29 cellular contexts compared by ENCODE assay signal in the genomic region with DNA sequence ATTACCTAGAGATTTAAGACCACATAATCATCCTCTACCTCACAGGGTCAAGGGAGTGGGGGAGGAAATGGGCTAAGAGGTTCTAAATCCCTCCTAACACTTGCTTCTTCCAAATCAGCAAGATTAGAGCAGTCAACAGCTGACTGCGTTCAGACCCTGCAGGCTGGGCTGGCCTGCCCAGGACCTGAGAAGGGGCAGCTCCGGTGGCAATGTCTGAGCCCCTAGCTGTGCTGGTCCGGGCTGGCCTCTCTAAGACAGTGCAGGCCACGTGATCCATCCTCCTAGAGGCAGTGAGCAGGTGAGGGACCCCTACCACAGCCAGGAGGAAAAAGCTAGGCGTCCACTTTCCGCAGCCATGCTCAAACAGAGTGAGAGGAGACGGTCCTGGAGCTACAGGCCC. TPM values are rescaled to one million over a fixed set of nuclear protein-coding genes. Genes with fewer than 3 reads are reported as not detected.
"Had no signal": no experiment of that assay in that cellular context is flagged by ENCODE, and none has a peak within 500 bp of the region (broad histone marks: within the 10 kb centered on the region; RNA-seq: fewer than 3 reads in every experiment).

A gene (plus strand): TSS at position 126 of the 400 bp plus-strand sequence. CDS start 230 bp downstream, at position 356.

- DNase-seq: activated CD4-positive, alpha-beta memory T cell treated with anti-CD3 and anti-CD28 coated beads, Interleukin-2, amount 10 ng/mL, durations not matched to agents 7 days and 5 days; activated CD4-positive, alpha-beta T cell treated with anti-CD3 and anti-CD28 coated beads for 36 hours; activated CD4-positive, alpha-beta T cell treated with anti-CD3 and anti-CD28 coated beads, Interleukin-2, amount 50 U/mL, for 1 hour; activated gamma-delta T cell treated with Interleukin-2 at 50 U/mL for 16 hours; activated naive CD4-positive, alpha-beta T cell treated with anti-CD3 and anti-CD28 coated beads, Interleukin-2, amount 10 ng/mL, durations not matched to agents 7 days and 5 days; activated naive CD8-positive, alpha-beta T cell treated with anti-CD3 and anti-CD28 coated beads for 36 hours; activated T-cell treated with anti-CD3 and anti-CD28 coated beads for 4 hours; activated T-cell treated with anti-CD3 and anti-CD28 coated beads, Interleukin-2, amount 50 U/mL, for 72 hours; anterior cingulate cortex; Kasumi-1; NCI-H1048; NCI-H146; NCI-H187 treated with DMSO at 0.1 percent for 48 hours; NCI-H2081 treated with DMSO at 0.1 percent for 48 hours; NCI-H446; NCI-H524 treated with DMSO at 0.1 percent for 48 hours; NCI-H748 treated with DMSO at 0.1 percent for 48 hours; OCI-M1; RPMI8226; T-cell; T-helper 2 cell; T1000 had no signal

- H3K4me1 Mint-ChIP-seq: activated CD4-positive, alpha-beta memory T cell treated with anti-CD3 and anti-CD28 coated beads, Interleukin-2, amount 10 ng/mL, durations not matched to agents 7 days and 5 days; activated CD4-positive, alpha-beta T cell treated with anti-CD3 and anti-CD28 coated beads for 36 hours; activated naive CD4-positive, alpha-beta T cell treated with anti-CD3 and anti-CD28 coated beads, Interleukin-2, amount 10 ng/mL, durations not matched to agents 7 days and 5 days; activated naive CD8-positive, alpha-beta T cell treated with anti-CD3 and anti-CD28 coated beads for 36 hours; T-cell had no signal

- H3K27ac ChIP-seq: SK-N-MC had no signal

- H3K4me3 Mint-ChIP-seq: activated CD4-positive, alpha-beta memory T cell treated with anti-CD3 and anti-CD28 coated beads, Interleukin-2, amount 10 ng/mL, durations not matched to agents 7 days and 5 days; activated CD4-positive, alpha-beta T cell treated with anti-CD3 and anti-CD28 coated beads for 36 hours; activated naive CD4-positive, alpha-beta T cell treated with anti-CD3 and anti-CD28 coated beads, Interleukin-2, amount 10 ng/mL, durations not matched to agents 7 days and 5 days; activated naive CD8-positive, alpha-beta T cell treated with anti-CD3 and anti-CD28 coated beads for 36 hours; activated T-cell treated with anti-CD3 and anti-CD28 coated beads, Interleukin-2, amount 50 U/mL, for 72 hours; T-cell had no signal

- ATAC-seq: activated CD4-positive, alpha-beta T cell treated with anti-CD3 and anti-CD28 coated beads for 36 hours; activated T-cell treated with anti-CD3 and anti-CD28 coated beads, Interleukin-2, amount 50 U/mL, for 72 hours; Panc1; Right ventricle myocardium inferior; T-cell had no signal

- H3K4me3 ChIP-seq: SK-N-MC had no signal

- H3K9me3 Mint-ChIP-seq: activated T-helper 2 cell treated with anti-CD3 and anti-CD28 coated beads, Interferon-gamma antibody, Interleukin-2, Interleukin-4, amounts not matched to agents 10 μg/mL and 5 μg/mL and 100 μg/mL, durations not matched to agents 14 hours and 24 hours and 36 hours had no signal

- H3K27me3 Mint-ChIP-seq: activated CD4-positive, alpha-beta memory T cell treated with anti-CD3 and anti-CD28 coated beads, Interleukin-2, amount 10 ng/mL, durations not matched to agents 7 days and 5 days; activated CD4-positive, alpha-beta T cell treated with anti-CD3 and anti-CD28 coated beads for 36 hours; activated naive CD4-positive, alpha-beta T cell treated with anti-CD3 and anti-CD28 coated beads, Interleukin-2, amount 10 ng/mL, durations not matched to agents 7 days and 5 days; activated naive CD8-positive, alpha-beta T cell treated with anti-CD3 and anti-CD28 coated beads for 36 hours; T-cell had no signal

- H3K27ac Mint-ChIP-seq: activated CD4-positive, alpha-beta memory T cell treated with anti-CD3 and anti-CD28 coated beads, Interleukin-2, amount 10 ng/mL, durations not matched to agents 7 days and 5 days; activated CD4-positive, alpha-beta T cell treated with anti-CD3 and anti-CD28 coated beads for 36 hours; activated naive CD4-positive, alpha-beta T cell treated with anti-CD3 and anti-CD28 coated beads, Interleukin-2, amount 10 ng/mL, durations not matched to agents 7 days and 5 days; activated naive CD8-positive, alpha-beta T cell treated with anti-CD3 and anti-CD28 coated beads for 36 hours; activated T-cell treated with anti-CD3 and anti-CD28 coated beads, Interleukin-2, amount 50 U/mL, for 72 hours; activated T-helper 2 cell treated with anti-CD3 and anti-CD28 coated beads, Interferon-gamma antibody, Interleukin-2, Interleukin-4, amounts not matched to agents 10 μg/mL and 5 μg/mL and 100 μg/mL, durations not matched to agents 14 hours and 24 hours and 36 hours; T-cell had no signal

RNA-seq across cellular contexts. Expression of the gene that starts here (rescaled TPM):
- total RNA-seq: activated CD4-positive, alpha-beta memory T cell treated with anti-CD3 and anti-CD28 coated beads, Interleukin-2, amount 10 ng/mL, durations not matched to agents 7 days and 5 days; activated CD4-positive, alpha-beta T cell treated with anti-CD3 and anti-CD28 coated beads for 36 hours; activated CD8-positive, alpha-beta memory T cell treated with anti-CD3 and anti-CD28 coated beads for 36 hours; activated naive CD8-positive, alpha-beta T cell treated with anti-CD3 and anti-CD28 coated beads for 36 hours; activated T-cell treated with anti-CD3 and anti-CD28 coated beads, Interleukin-2, amount 50 U/mL, for 72 hours; activated T-helper 2 cell treated with anti-CD3 and anti-CD28 coated beads, Interferon-gamma antibody, Interleukin-2, Interleukin-4, amounts not matched to agents 10 μg/mL and 5 μg/mL and 100 μg/mL, durations not matched to agents 14 hours and 24 hours and 36 hours; cardiac septum; Right ventricle myocardium inferior; T-cell had no signal
- polyA plus RNA-seq: adipose tissue had no signal
